In genomic region chr19:41920878-41921277, GRCh38 we compare ENCODE assay signal across 2 cellular contexts.
TF ChIP-seq lines count a peak whose summit lies in the region.

No MANE protein-coding gene starts in this region.

TF ChIP-seq in HepG2, 621 proteins besides CTCF, POLR2A, EP300 and RAD21:
- no peak for TF ChIP-seq ZNF816 (CRISPR knock-in tag; IDR thresholded peaks at IDR 0.05; ENCODE audit: borderline replicate concordance)
- TF ChIP-seq CEBPB (IDR thresholded peaks at IDR 0.05; ENCODE audit: borderline replicate concordance, low read depth, low read length), result no peak

TF ChIP-seq in WTC11, 78 proteins besides CTCF, POLR2A, EP300 and RAD21:
- TF ChIP-seq NR2C2 (CRISPR knock-in tag; IDR thresholded peaks at IDR 0.05) (no peak), CREB1 (CRISPR knock-in tag; IDR thresholded peaks at IDR 0.05) (no peak), ZNF219 (CRISPR knock-in tag; IDR thresholded peaks at IDR 0.05; ENCODE audit: borderline replicate concordance) (no peak), KAT7 (CRISPR knock-in tag; IDR thresholded peaks at IDR 0.05; ENCODE audit: borderline replicate concordance) (no peak), IRF2 (CRISPR knock-in tag; IDR thresholded peaks at IDR 0.05; ENCODE audit: borderline replicate concordance, low read depth) (no peak), ATF6 (CRISPR knock-in tag; IDR thresholded peaks at IDR 0.05) (no peak)
- TF ChIP-seq, protein P1, sequence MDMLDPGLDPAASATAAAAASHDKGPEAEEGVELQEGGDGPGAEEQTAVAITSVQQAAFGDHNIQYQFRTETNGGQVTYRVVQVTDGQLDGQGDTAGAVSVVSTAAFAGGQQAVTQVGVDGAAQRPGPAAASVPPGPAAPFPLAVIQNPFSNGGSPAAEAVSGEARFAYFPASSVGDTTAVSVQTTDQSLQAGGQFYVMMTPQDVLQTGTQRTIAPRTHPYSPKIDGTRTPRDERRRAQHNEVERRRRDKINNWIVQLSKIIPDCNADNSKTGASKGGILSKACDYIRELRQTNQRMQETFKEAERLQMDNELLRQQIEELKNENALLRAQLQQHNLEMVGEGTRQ (CRISPR knock-in tag; IDR thresholded peaks at IDR 0.05), result no peak
TF ChIP-seq in WTC11: peak in this region for 0.
